Comparison of ENCODE assay signal across 1 cellular context in the genomic region with DNA sequence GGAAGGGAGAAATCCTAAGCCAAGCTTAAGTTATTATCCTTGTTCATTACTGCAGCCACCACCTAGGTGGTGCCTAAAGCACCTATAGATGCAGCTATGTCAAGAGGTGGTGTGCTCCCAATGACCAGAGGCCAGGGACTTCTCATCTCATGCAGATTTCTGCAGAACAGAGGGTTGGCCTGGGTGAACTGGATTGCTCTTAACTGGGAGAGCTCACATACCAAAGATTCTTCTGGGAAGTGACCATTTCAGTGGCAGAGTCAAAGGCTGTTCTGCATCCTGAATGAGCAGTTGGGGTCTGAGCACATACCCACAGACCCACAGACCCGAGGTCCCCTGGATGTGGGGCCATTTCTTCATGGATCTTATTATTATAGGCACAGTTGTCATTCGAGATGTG.
TF ChIP-seq lines count a peak whose summit lies in the region.

No MANE protein-coding gene starts in this region.

TF ChIP-seq in IMR-90, 13 proteins besides CTCF, POLR2A, EP300 and RAD21 (continued from another document):
- TF ChIP-seq ELK1 (IDR thresholded peaks at IDR 0.05; ENCODE audit: borderline replicate concordance, low read depth, low read length) (no peak), RFX5 (IDR thresholded peaks at IDR 0.05; ENCODE audit: low read depth, low read length) (no peak)
- TF ChIP-seq, protein P1, sequence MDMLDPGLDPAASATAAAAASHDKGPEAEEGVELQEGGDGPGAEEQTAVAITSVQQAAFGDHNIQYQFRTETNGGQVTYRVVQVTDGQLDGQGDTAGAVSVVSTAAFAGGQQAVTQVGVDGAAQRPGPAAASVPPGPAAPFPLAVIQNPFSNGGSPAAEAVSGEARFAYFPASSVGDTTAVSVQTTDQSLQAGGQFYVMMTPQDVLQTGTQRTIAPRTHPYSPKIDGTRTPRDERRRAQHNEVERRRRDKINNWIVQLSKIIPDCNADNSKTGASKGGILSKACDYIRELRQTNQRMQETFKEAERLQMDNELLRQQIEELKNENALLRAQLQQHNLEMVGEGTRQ (IDR thresholded peaks at IDR 0.05; ENCODE audit: low read depth, low read length), result no peak
